In the genomic region with DNA sequence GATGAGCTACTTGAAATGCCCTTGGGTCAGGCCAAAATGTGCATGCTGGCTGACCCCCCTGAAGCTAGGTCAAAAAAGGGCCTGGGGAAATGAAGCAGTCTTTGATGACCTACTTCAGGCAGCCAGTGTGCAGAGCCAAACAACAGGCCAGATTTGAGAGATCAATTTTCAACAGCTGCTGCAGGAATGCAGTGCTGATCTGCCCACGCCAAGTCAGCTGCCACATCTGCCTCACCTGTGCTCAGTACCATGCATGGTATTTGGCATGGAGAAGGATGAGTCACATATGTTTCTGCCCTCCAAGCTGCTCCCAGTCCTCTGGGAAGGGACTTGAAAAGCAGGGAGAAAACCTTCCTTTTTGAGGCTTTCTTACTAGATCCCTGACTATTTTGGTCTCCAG, we compare ENCODE assay signal across 18 cellular contexts. TPM values are rescaled to one million over a fixed set of nuclear protein-coding genes. Genes with fewer than 3 reads are reported as not detected.
DNase-seq lines count a peak whose midpoint lies in the region; ATAC-seq, FAIRE-seq and TF ChIP-seq lines count a peak whose summit lies in the region.
"Had no signal": no experiment of that assay in that cellular context is flagged by ENCODE, and none has a peak within 500 bp of the region (broad histone marks: within the 10 kb centered on the region; RNA-seq: fewer than 3 reads in every experiment).

No MANE protein-coding gene starts in this region.

- no peak for TF ChIP-seq POLR2A in GM12892 (IDR thresholded peaks at IDR 0.05; ENCODE audit: low read depth, low read length)

- no peak for FAIRE-seq in GM12892 (lab: Jason Lieb, UNC)
- FAIRE-seq: GM12891, GM19239 had no signal

- H3K9me3 Mint-ChIP-seq in activated naive CD8-positive, alpha-beta T cell treated with anti-CD3 and anti-CD28 coated beads for 36 hours: peaks cover 2% of the 10 kb centered on the region
- H3K9me3 Mint-ChIP-seq: activated naive CD4-positive, alpha-beta T cell treated with anti-CD3 and anti-CD28 coated beads, Interleukin-2, amount 50 U/mL, for 24 hours had no signal

- H3K9me3 ChIP-seq in adipocyte (ENCODE audit: control insufficient read depth, low read length): no peaks in the 10 kb centered on the region
- H3K9me3 ChIP-seq: psoas muscle had no signal

- no peak overlapping the region for H3K27ac Mint-ChIP-seq in activated naive CD8-positive, alpha-beta T cell treated with anti-CD3 and anti-CD28 coated beads for 36 hours
- H3K27ac Mint-ChIP-seq: activated naive CD4-positive, alpha-beta T cell treated with anti-CD3 and anti-CD28 coated beads, Interleukin-2, amount 50 U/mL, for 24 hours had no signal

- no peak overlapping the region for H3K4me3 Mint-ChIP-seq in activated naive CD8-positive, alpha-beta T cell treated with anti-CD3 and anti-CD28 coated beads for 36 hours
- H3K4me3 Mint-ChIP-seq: activated naive CD4-positive, alpha-beta T cell treated with anti-CD3 and anti-CD28 coated beads, Interleukin-2, amount 50 U/mL, for 24 hours had no signal

- no peaks in the 10 kb centered on the region for H3K27me3 ChIP-seq in adipocyte (replicated peaks; ENCODE audit: control insufficient read depth, insufficient read depth, low read length)

- H3K27me3 Mint-ChIP-seq in activated naive CD8-positive, alpha-beta T cell treated with anti-CD3 and anti-CD28 coated beads for 36 hours: peaks cover 8% of the 10 kb centered on the region

- DNase-seq in AG08396 (ENCODE audit: low spot score) (peak; percentile 39), HT1080 (ENCODE audit: low read depth) (peak; percentile 60), adipocyte (ENCODE audit: low read depth) (peak; percentile 12), iPS-NIHi11 (ENCODE audit: low spot score) (peak; percentile 25), GM12892 (ENCODE audit: insufficient read length) (no peak)
- DNase-seq in activated naive CD8-positive, alpha-beta T cell treated with anti-CD3 and anti-CD28 coated beads for 36 hours: no peak
- DNase-seq: activated CD4-positive, CD25-positive, alpha-beta regulatory T cell; DND-41; KBM-7; NCI-H1694 treated with DMSO at 0.1 percent for 48 hours; psoas muscle had no signal

- no peaks in the 10 kb centered on the region for H3K36me3 ChIP-seq in adipocyte (ENCODE audit: control insufficient read depth, insufficient read depth, low read length, severe bottlenecking)

- ATAC-seq in HG02852 (IDR thresholded peaks at IDR 0.05; ENCODE audit: unreplicated experiment) (no peak), GM21737 (IDR thresholded peaks at IDR 0.05; ENCODE audit: unreplicated experiment) (no peak)

- no peaks in the 10 kb centered on the region for H3K4me1 Mint-ChIP-seq in activated naive CD8-positive, alpha-beta T cell treated with anti-CD3 and anti-CD28 coated beads for 36 hours
- H3K4me1 Mint-ChIP-seq: activated naive CD4-positive, alpha-beta T cell treated with anti-CD3 and anti-CD28 coated beads, Interleukin-2, amount 50 U/mL, for 24 hours had no signal

- H3K9ac ChIP-seq in adipocyte (ENCODE audit: low read length): no peak overlapping the region

- H3K36me3 Mint-ChIP-seq in activated naive CD8-positive, alpha-beta T cell treated with anti-CD3 and anti-CD28 coated beads for 36 hours: no peaks in the 10 kb centered on the region
- H3K36me3 Mint-ChIP-seq: activated naive CD4-positive, alpha-beta T cell treated with anti-CD3 and anti-CD28 coated beads, Interleukin-2, amount 50 U/mL, for 24 hours had no signal

- H3K4me1 ChIP-seq in adipocyte (ENCODE audit: control insufficient read depth, insufficient read depth, low read length): peaks cover 9% of the 10 kb centered on the region
- H3K4me1 ChIP-seq: psoas muscle had no signal

- no peak overlapping the region for H3K4me3 ChIP-seq in adipocyte (ENCODE audit: low read length)
- H3K4me3 ChIP-seq: psoas muscle had no signal

RNA-seq across cellular contexts. Expression of a gene that starts 35.8 kb away (rescaled TPM):
- total RNA-seq in HT1080 (2014; rRNA removed; shearing (Covaris generic)): not detected in 2 replicates
- not detected in 2 replicates for polyA plus RNA-seq in HT1080 (2015; cell fraction: cytosol; rRNA removed)
- not detected in 2 replicates for polyA plus RNA-seq in HT1080 (2015; cell fraction: nucleus; rRNA removed)
- not detected for total RNA-seq in activated naive CD8-positive, alpha-beta T cell treated with anti-CD3 and anti-CD28 coated beads for 36 hours
- polyA plus RNA-seq in GM12892 (2012; ENCODE audit: missing spikeins): not detected
- total RNA-seq: fibroblast of villous mesenchyme, psoas muscle, urinary bladder had no signal
- polyA plus RNA-seq: psoas muscle, urinary bladder had no signal

Comparison
In these comparisons a context has a peak if more than half of its experiments do, and no peak if none do; other contexts are left out.
1. DNase-seq: peak in AG08396 (single experiment), HT1080 (single experiment), adipocyte (single experiment) and iPS-NIHi11 (single experiment); none in activated naive CD8-positive, alpha-beta T cell treated with anti-CD3 and anti-CD28 coated beads for 36 hours (single experiment) and GM12892 (single experiment).